In the genomic region with DNA sequence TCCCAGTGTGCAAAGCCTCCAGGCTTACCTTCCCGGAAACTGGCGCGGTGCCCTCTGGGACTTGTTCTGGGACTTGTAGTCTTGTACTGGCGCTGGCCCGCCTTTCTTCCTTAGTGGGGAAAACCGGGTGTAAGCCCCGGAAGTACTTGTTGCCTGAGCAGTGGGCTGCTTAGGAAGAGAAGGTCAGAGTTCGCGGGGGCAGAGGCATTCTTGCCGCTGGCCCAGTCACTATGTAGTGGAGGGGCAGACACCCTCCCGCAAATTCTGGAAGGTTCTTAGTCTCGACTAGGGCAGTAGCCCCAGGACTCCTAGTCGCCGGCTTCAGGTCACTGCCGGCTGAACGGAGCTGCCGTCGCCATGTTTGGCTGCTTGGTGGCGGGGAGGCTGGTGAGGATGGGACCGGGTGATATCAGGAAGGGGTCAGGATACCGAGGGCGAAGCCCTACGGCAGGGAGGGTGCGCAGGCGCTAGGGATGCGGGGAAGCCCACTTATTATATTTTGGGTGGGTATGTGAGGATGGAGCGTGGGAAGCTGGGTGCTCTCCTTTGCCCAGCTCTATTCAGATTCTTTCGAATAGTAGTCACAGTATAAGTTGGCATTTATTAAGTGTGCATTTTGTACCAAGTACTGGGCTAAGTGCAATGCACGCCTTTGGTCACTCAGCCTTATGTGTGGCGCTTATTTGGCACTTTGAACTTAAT, we compare ENCODE assay signal across 7 cellular contexts. TPM values are rescaled to one million over a fixed set of nuclear protein-coding genes. Genes with fewer than 3 reads are reported as not detected.
DNase-seq lines count a peak whose midpoint lies in the region; ATAC-seq and TF ChIP-seq lines count a peak whose summit lies in the region.

A gene with protein sequence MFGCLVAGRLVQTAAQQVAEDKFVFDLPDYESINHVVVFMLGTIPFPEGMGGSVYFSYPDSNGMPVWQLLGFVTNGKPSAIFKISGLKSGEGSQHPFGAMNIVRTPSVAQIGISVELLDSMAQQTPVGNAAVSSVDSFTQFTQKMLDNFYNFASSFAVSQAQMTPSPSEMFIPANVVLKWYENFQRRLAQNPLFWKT (plus strand): TSS at position 149 of the 702 bp plus-strand sequence. CDS start 209 bp downstream, at position 358.

- H2AFZ ChIP-seq in hepatocyte, result peak within 1 kb of the TSS; percentile 87

- ATAC-seq in GM18508 (IDR thresholded peaks at IDR 0.05; ENCODE audit: insufficient read depth, unreplicated experiment) (peak; percentile 96), HG03025 (IDR thresholded peaks at IDR 0.05; ENCODE audit: low FRiP score, unreplicated experiment) (peak; percentile 99)

- peaks cover 7% of the 10 kb centered on the region for H3K4me1 ChIP-seq in hepatocyte (ENCODE audit: insufficient read depth)

- H3K36me3 ChIP-seq in hepatocyte (replicated peaks; ENCODE audit: insufficient read depth, low read depth), result no peaks in the 10 kb centered on the region

- peak within 1 kb of the TSS; percentile 84 for H3K27ac ChIP-seq in hepatocyte

- H3K4me2 ChIP-seq in hepatocyte, result peak within 1 kb of the TSS; percentile 76

- H3K4me3 ChIP-seq in hepatocyte, result peak within 1 kb of the TSS; percentile 83

- peaks cover 33% of the 10 kb centered on the region for H3K79me2 ChIP-seq in hepatocyte

- DNase-seq in NCI-H2081 (lab: John Stamatoyannopoulos, UW) (peak; percentile 98), T1000 (lab: John Stamatoyannopoulos, UW) (peak; percentile 80), astrocyte of the hippocampus (ENCODE audit: low read depth, low spot score) (peak; percentile 99), hepatocyte (ENCODE audit: low spot score) (peak; percentile 98), renal cortical epithelial cell (ENCODE audit: low read depth) (peak; percentile 96)

- no peaks in the 10 kb centered on the region for H4K20me1 ChIP-seq in hepatocyte (ENCODE audit: insufficient read depth, poor library complexity, severe bottlenecking)

- no peaks in the 10 kb centered on the region for H3K9me2 ChIP-seq in hepatocyte (replicated peaks; ENCODE audit: insufficient read depth)

- no peaks in the 10 kb centered on the region for H3K9me3 ChIP-seq in hepatocyte (ENCODE audit: low read depth)

- H3K27me3 ChIP-seq in hepatocyte, result no peaks in the 10 kb centered on the region

- WGBS in hepatocyte (ENCODE audit: low lambda C conversion rate, missing lambda C conversion rate), result under 1% methylated on average over 30 of the region's 30 CpGs

- no peak for TF ChIP-seq CTCF in hepatocyte (IDR thresholded peaks at IDR 0.05; ENCODE audit: poor library complexity)

RNA-seq across cellular contexts. Expression of the gene that starts here (rescaled TPM):
- 46.2 and 46.6 TPM in 2 replicates for total RNA-seq in hepatocyte
- 46.4 and 61.9 TPM in 2 replicates for polyA plus RNA-seq in hepatocyte
- total RNA-seq in renal cortical epithelial cell, result 27.5 and 77.1 TPM in 2 replicates

Comparison
In these comparisons a context has a peak if more than half of its experiments do, and no peak if none do; other contexts are left out.
1. Peak in every context shown above with its lines: DNase-seq, ATAC-seq, H3K4me3 ChIP-seq and H3K27ac ChIP-seq.